ENCODE assay signal across 10 cellular contexts in the genomic region with DNA sequence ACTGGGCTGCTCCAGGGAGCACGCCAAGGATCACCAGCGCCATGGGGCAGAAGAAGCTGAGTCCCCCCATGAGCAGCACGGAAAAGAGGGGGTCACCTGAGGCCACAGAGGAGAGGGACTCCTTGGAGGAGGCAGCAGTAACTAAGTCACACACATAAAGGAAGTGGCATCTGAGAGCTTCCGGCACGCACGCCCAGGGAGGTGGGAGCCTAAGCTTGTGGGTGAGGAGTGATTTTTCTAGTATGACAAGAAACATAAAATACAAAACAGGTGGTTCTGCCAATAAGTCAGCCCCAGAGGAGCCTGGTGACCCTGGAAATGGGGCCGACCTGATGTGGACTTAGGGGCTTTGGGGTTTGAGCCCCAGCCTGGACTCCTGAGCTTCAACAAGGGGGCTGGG.
DNase-seq lines count a peak whose midpoint lies in the region; ATAC-seq and TF ChIP-seq lines count a peak whose summit lies in the region.
"Had no signal": no experiment of that assay in that cellular context is flagged by ENCODE, and none has a peak within 500 bp of the region (broad histone marks: within the 10 kb centered on the region; RNA-seq: fewer than 3 reads in every experiment).

No MANE protein-coding gene starts in this region.

- peak; percentile 9 for DNase-seq in activated CD4-positive, CD25-positive, alpha-beta regulatory T cell treated with anti-CD3 and anti-CD28 coated beads, Interleukin-2, amount 50 U/mL, for 16 hours (ENCODE audit: low read depth, low spot score)
- DNase-seq in activated CD4-positive, CD25-positive, alpha-beta regulatory T cell treated with anti-CD3 and anti-CD28 coated beads, Interleukin-2, amount 50 U/mL, for 72 hours: no peak
- DNase-seq in activated gamma-delta T cell (lab: John Stamatoyannopoulos, UW) (peak; percentile 47), chondrocyte (ENCODE audit: low spot score) (no peak), DMS114 treated with DMSO at 0.1 percent for 48 hours (lab: John Stamatoyannopoulos, UW; ENCODE audit: unreplicated experiment) (no peak)
- DNase-seq in stimulated activated CD4-positive, alpha-beta T cell treated with anti-CD3 and anti-CD28 coated beads, Interleukin-15, amount 100 ng/mL, for 1 hour (ENCODE audit: low read depth in 1 of 2, low spot score in 1 of 2): peak; percentile 19 to 22
- DNase-seq: heart left ventricle, NCI-H2227 treated with DMSO at 0.1 percent for 48 hours had no signal

- no peak for ATAC-seq in HG02973 (IDR thresholded peaks at IDR 0.05; ENCODE audit: unreplicated experiment)
- ATAC-seq in GM18519 (IDR thresholded peaks at IDR 0.05; ENCODE audit: low FRiP score, unreplicated experiment): no peak
- ATAC-seq: heart left ventricle had no signal

- no peak overlapping the region for H3K27ac Mint-ChIP-seq in chondrocyte (ENCODE audit: unreplicated experiment)

- no peak for TF ChIP-seq CTCF in chondrocyte (IDR thresholded peaks at IDR 0.05)

- H3K27me3 Mint-ChIP-seq in chondrocyte (ENCODE audit: low read depth): peaks cover 23% of the 10 kb centered on the region

- H3K4me1 Mint-ChIP-seq in chondrocyte (ENCODE audit: low read depth): no peaks in the 10 kb centered on the region

- H3K4me3 Mint-ChIP-seq in chondrocyte (ENCODE audit: unreplicated experiment): no peak overlapping the region

- H3K36me3 Mint-ChIP-seq in chondrocyte (ENCODE audit: low read depth): no peaks in the 10 kb centered on the region

- peaks cover 5% of the 10 kb centered on the region for H3K9me3 Mint-ChIP-seq in chondrocyte (ENCODE audit: low read depth)

Comparison
In these comparisons a context has a peak if more than half of its experiments do, and no peak if none do; other contexts are left out.
1. DNase-seq: peak in activated CD4-positive, CD25-positive, alpha-beta regulatory T cell treated with anti-CD3 and anti-CD28 coated beads, Interleukin-2, amount 50 U/mL, for 16 hours (single experiment), activated gamma-delta T cell (single experiment) and stimulated activated CD4-positive, alpha-beta T cell treated with anti-CD3 and anti-CD28 coated beads, Interleukin-15, amount 100 ng/mL, for 1 hour (2 of 2); none in activated CD4-positive, CD25-positive, alpha-beta regulatory T cell treated with anti-CD3 and anti-CD28 coated beads, Interleukin-2, amount 50 U/mL, for 72 hours (single experiment), chondrocyte (single experiment) and DMS114 treated with DMSO at 0.1 percent for 48 hours (single experiment).